ENCODE assay signal across 8 cellular contexts in the genomic region with DNA sequence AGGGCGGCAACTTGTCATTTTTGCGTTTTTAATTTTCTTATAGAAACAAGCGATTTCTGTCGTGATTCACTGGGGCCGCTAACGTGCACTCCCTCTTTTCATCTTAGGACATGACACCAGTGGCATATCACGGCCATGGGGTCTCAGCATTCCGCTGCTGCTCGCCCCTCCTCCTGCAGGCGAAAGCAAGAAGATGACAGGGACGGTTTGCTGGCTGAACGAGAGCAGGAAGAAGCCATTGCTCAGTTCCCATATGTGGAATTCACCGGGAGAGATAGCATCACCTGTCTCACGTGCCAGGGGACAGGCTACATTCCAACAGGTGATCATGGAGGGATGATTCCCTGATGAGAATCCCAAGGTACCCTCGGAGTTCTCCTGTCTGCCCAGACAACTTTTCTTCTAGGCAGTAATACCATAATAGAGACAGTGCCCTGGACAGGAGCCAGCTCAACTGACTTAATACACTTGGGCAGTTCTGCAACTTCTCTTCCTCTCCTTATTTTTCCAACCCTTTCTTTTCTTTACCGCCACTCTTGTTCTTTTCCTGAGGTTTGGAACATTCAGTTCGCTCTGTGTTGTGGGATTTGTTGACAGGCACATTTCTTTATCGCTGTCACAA. TPM values are rescaled to one million over a fixed set of nuclear protein-coding genes. Genes with fewer than 3 reads are reported as not detected.
A peak's percentile ranks its signal among the peaks of the same experiment; 100 is the strongest.
DNase-seq lines count a peak whose midpoint lies in the region; ATAC-seq, FAIRE-seq and TF ChIP-seq lines count a peak whose summit lies in the region.

No MANE protein-coding gene starts in this region.

- ATAC-seq in GM18861 (IDR thresholded peaks at IDR 0.05; ENCODE audit: unreplicated experiment) (no peak), HG02642 (IDR thresholded peaks at IDR 0.05; ENCODE audit: poor library complexity, unreplicated experiment) (no peak)

- intact Hi-C loops in transverse colon (cut with DNase I; ENCODE audit: low total_unique reads), result no loop called here

- no peak for TF ChIP-seq EP300 in transverse colon (IDR thresholded peaks at IDR 0.05; ENCODE audit: low read depth)

- no peaks in the 10 kb centered on the region for H3K27me3 ChIP-seq in bronchial epithelial cell (ENCODE audit: control insufficient read depth, insufficient read depth, low read length)
- H3K27me3 ChIP-seq in transverse colon, result no peaks in the 10 kb centered on the region

- H3K36me3 ChIP-seq in bronchial epithelial cell (ENCODE audit: control insufficient read depth, insufficient read depth, low read length), result no peaks in the 10 kb centered on the region
- no peaks in the 10 kb centered on the region for H3K36me3 ChIP-seq in transverse colon

- peaks cover 15 to 29% (median 20%) of the 10 kb centered on the region in 4 donors for H3K4me1 ChIP-seq in transverse colon

- TF ChIP-seq CTCF in bronchial epithelial cell (IDR thresholded peaks at IDR 0.05; ENCODE audit: insufficient read depth, low read length, severe bottlenecking) (no peak), transverse colon (IDR thresholded peaks at IDR 0.05) (no peak)

- DNase-seq in NOMO-1 treated with DMSO at 0.1 percent for 48 hours (lab: John Stamatoyannopoulos, UW; ENCODE audit: unreplicated experiment), result peak; percentile 18
- DNase-seq in NOMO-1 treated with dmso at 0.1 percent for 144 hours (lab: John Stamatoyannopoulos, UW; ENCODE audit: unreplicated experiment), result no peak
- DNase-seq in NCI-H526 (lab: John Stamatoyannopoulos, UW), result peak; percentile 25 to 47
- DNase-seq in bronchial epithelial cell (ENCODE audit: low read depth), result no peak
- peak; percentile 9 to 20 for DNase-seq in lung microvascular endothelial cell (ENCODE audit: low read depth in 2 of 2)
- peak; percentile 35 for DNase-seq in transverse colon

- in situ Hi-C loops in transverse colon (cut with MboI; ENCODE audit: low pct_ligation_motif_present in 1 of 4, low pct_unique_long_range_greater_than_20kb in 1 of 4, low sequenced_read_pairs in 3 of 4), result loop anchor here in 3 of 4 donors (25.0 kb wide), 2 partner anchors 198 to 227 kb away; a partner anchor contains a TSS

- WGBS in transverse colon (ENCODE audit: low coverage in 1 of 2), 2 donors, result 15 to 46% methylated on average over 6 to 18 of the region's 18 CpGs

- H3K9me3 ChIP-seq in transverse colon, result no peaks in the 10 kb centered on the region

- TF ChIP-seq POLR2A in transverse colon (IDR thresholded peaks at IDR 0.05), result no peak

- FAIRE-seq in bronchial epithelial cell (lab: Jason Lieb, UNC), result no peak

- H3K4me3 ChIP-seq in bronchial epithelial cell (ENCODE audit: low read depth, low read length), result peak overlapping the region; percentile 93
- H3K4me3 ChIP-seq in transverse colon, result peak overlapping the region; percentile 70 to 100 (median 82)

- H3K27ac ChIP-seq in transverse colon, result peak overlapping the region; percentile 80 to 87 (median 86)

RNA-seq across cellular contexts. Expression of a gene that starts 0.8 kb away (rescaled TPM):
- total RNA-seq in bronchial epithelial cell (63.1 and 88.5 TPM in 2 replicates), lung microvascular endothelial cell (36.1 and 49.5 TPM in 2 replicates), transverse colon (100 to 1,000 TPM in 2 of 4 donors, 10 to 100 TPM in 2; 51.9 to 258 (median 113) TPM)

RNA-seq across cellular contexts. Expression of a gene that starts 40.1 kb away (rescaled TPM):
- under 0.01 TPM in 2 replicates for total RNA-seq in bronchial epithelial cell
- not detected in 2 replicates for total RNA-seq in lung microvascular endothelial cell
- 1 to 10 TPM in 2 of 4 donors, under 1 TPM in 2; 0.16 to 4.2 (median 1.9) TPM for total RNA-seq in transverse colon

RNA-seq across cellular contexts. Expression of a gene that starts 59.4 kb away (rescaled TPM):
- total RNA-seq in bronchial epithelial cell (3.2 and 3.4 TPM in 2 replicates), lung microvascular endothelial cell (not detected in 2 replicates), transverse colon (100 to 1,000 TPM in 2 of 4 donors, 10 to 100 TPM in 2; 62.3 to 191 (median 117) TPM)

Comparison
In these comparisons a context has a peak if more than half of its experiments do, and no peak if none do; other contexts are left out.
1. DNase-seq: peak in NOMO-1 treated with DMSO at 0.1 percent for 48 hours (single experiment), NCI-H526 (2 of 2), lung microvascular endothelial cell (2 of 2) and transverse colon (single experiment); none in NOMO-1 treated with dmso at 0.1 percent for 144 hours (single experiment) and bronchial epithelial cell (single experiment).
2. RNA of a gene that starts 59.4 kb away (total RNA-seq): 62.3 to 191 TPM in transverse colon; 3.2 to 3.4 TPM in bronchial epithelial cell and not detected in lung microvascular endothelial cell; every median in the first group is over 10 times any median in the second.